17 cellular contexts compared by ENCODE assay signal in genomic region chr3:127408684-127409420, GRCh38.
DNase-seq lines count a peak whose midpoint lies in the region; ATAC-seq and TF ChIP-seq lines count a peak whose summit lies in the region.
"Had no signal": no experiment of that assay in that cellular context is flagged by ENCODE, and none has a peak within 500 bp of the region (broad histone marks: within the 10 kb centered on the region; RNA-seq: fewer than 3 reads in every experiment).

No MANE protein-coding gene starts in this region.

- no peak for TF ChIP-seq POLR2A in sigmoid colon (IDR thresholded peaks at IDR 0.05)

- TF ChIP-seq EP300 in sigmoid colon (IDR thresholded peaks at IDR 0.05): no peak

- WGBS in sigmoid colon, 2 donors: 70 to 73% methylated on average over 14 of the region's 14 CpGs

- H3K4me3 ChIP-seq in coronary artery: no peak overlapping the region
- no peak overlapping the region for H3K4me3 ChIP-seq in sigmoid colon
- H3K4me3 ChIP-seq: A549 had no signal

- no peak for TF ChIP-seq CTCF in coronary artery (IDR thresholded peaks at IDR 0.05)
- TF ChIP-seq CTCF in sigmoid colon (IDR thresholded peaks at IDR 0.05): no peak

- H3K27ac ChIP-seq in coronary artery (no peak overlapping the region), sigmoid colon (no peak overlapping the region)
- H3K27ac ChIP-seq: A549 had no signal

- no peaks in the 10 kb centered on the region for H3K9me3 ChIP-seq in sigmoid colon
- H3K9me3 ChIP-seq: A549 had no signal

- ATAC-seq in HG03097 (IDR thresholded peaks at IDR 0.05; ENCODE audit: low FRiP score, unreplicated experiment) (no peak), HG02571 (IDR thresholded peaks at IDR 0.05; ENCODE audit: unreplicated experiment) (no peak)
- ATAC-seq: A549; CD8-positive, alpha-beta T cell; left colon; PC-3 had no signal

- intact Hi-C loops in sigmoid colon (cut with DNase I): no loop called here

- H3K4me1 ChIP-seq in sigmoid colon: no peaks in the 10 kb centered on the region
- H3K4me1 ChIP-seq: A549 had no signal

- DNase-seq in NCI-H2227 (lab: John Stamatoyannopoulos, UW; ENCODE audit: unreplicated experiment) (peak; percentile 49), NCI-H2227 treated with DMSO at 0.1 percent for 48 hours (lab: John Stamatoyannopoulos, UW) (no peak), NCI-H146 treated with DMSO at 0.1 percent for 48 hours (lab: John Stamatoyannopoulos, UW; ENCODE audit: unreplicated experiment) (peak; percentile 32), coronary artery (ENCODE audit: low spot score) (peak; percentile 58), sigmoid colon (peak; percentile 52), superior temporal gyrus (ENCODE audit: extremely low spot score) (no peak)
- DNase-seq: activated naive CD4-positive, alpha-beta T cell treated with anti-CD3 and anti-CD28 coated beads, Interleukin-2, amount 50 U/mL, for 16 hours; dermis blood vessel endothelial cell; hippocampal formation; NCI-H2081 treated with DMSO at 0.1 percent for 48 hours; PC-3; substantia nigra had no signal

- H3K36me3 ChIP-seq in sigmoid colon: no peaks in the 10 kb centered on the region

- peaks cover 0 to 25% (median 0%) of the 10 kb centered on the region in 3 donors for H3K27me3 ChIP-seq in sigmoid colon

Comparison
In these comparisons a context has a peak if more than half of its experiments do, and no peak if none do; other contexts are left out.
1. DNase-seq: peak in NCI-H2227 (single experiment), NCI-H146 treated with DMSO at 0.1 percent for 48 hours (single experiment), coronary artery (single experiment) and sigmoid colon (single experiment); none in NCI-H2227 treated with DMSO at 0.1 percent for 48 hours (single experiment) and superior temporal gyrus (single experiment).